In genomic region chr5:172921906-172922305, GRCh38 we compare ENCODE assay signal across 19 cellular contexts.
"Had no signal": no experiment of that assay in that cellular context is flagged by ENCODE, and none has a peak within 500 bp of the region (broad histone marks: within the 10 kb centered on the region; RNA-seq: fewer than 3 reads in every experiment).

No MANE protein-coding gene starts in this region.

- DNase-seq: activated CD4-positive, alpha-beta T cell treated with anti-CD3 and anti-CD28 coated beads, Interleukin-2, amount 50 U/mL, for 48 hours; activated gamma-delta T cell treated with Interleukin-2 at 50 U/mL for 16 hours; activated naive CD8-positive, alpha-beta T cell treated with anti-CD3 and anti-CD28 coated beads for 36 hours; amygdala; central memory CD4-positive, alpha-beta T cell; cortex of kidney; effector CD4-positive, alpha-beta T cell; stimulated activated CD4-positive, alpha-beta T cell treated with anti-CD3 and anti-CD28 coated beads, Interleukin-4, amount 100 ng/mL, for 24 hours; stimulated activated naive B cell treated with anti-CD40 and anti-IgM and Interleukin-4, amounts not matched to agents 10 μg/mL and 1 μg/mL and 100 μg/mL, for 72 hours; T-helper 2 cell; thyroid gland had no signal

- H3K36me3 Mint-ChIP-seq: natural killer cell treated with Interleukin-12 subunit alpha and Interleukin-12 subunit beta and Interleukin-15 and Interleukin-18, amount 100 ng/mL, for 72 hours had no signal

- H3K27me3 ChIP-seq: neutrophil, thyroid gland had no signal

- H2AFZ ChIP-seq: parathyroid adenoma had no signal

- H3K9me3 ChIP-seq: neutrophil, thyroid gland had no signal

- H3K27me3 Mint-ChIP-seq: activated naive CD8-positive, alpha-beta T cell treated with anti-CD3 and anti-CD28 coated beads for 36 hours; brain; natural killer cell treated with Interleukin-12 subunit alpha and Interleukin-12 subunit beta and Interleukin-15 and Interleukin-18, amount 100 ng/mL, for 72 hours; stimulated activated naive B cell treated with anti-CD40 and anti-IgM and Interleukin-4, amounts not matched to agents 10 μg/mL and 1 μg/mL and 100 μg/mL, for 72 hours had no signal

- H3K9me3 Mint-ChIP-seq: activated naive CD8-positive, alpha-beta T cell treated with anti-CD3 and anti-CD28 coated beads for 36 hours; brain; natural killer cell treated with Interleukin-12 subunit alpha and Interleukin-12 subunit beta and Interleukin-15 and Interleukin-18, amount 100 ng/mL, for 72 hours; stimulated activated naive B cell treated with anti-CD40 and anti-IgM and Interleukin-4, amounts not matched to agents 10 μg/mL and 1 μg/mL and 100 μg/mL, for 72 hours had no signal

- H3K4me1 ChIP-seq: parathyroid adenoma, thyroid gland had no signal

- H3K27ac Mint-ChIP-seq: activated naive CD8-positive, alpha-beta T cell treated with anti-CD3 and anti-CD28 coated beads for 36 hours; natural killer cell treated with Interleukin-12 subunit alpha and Interleukin-12 subunit beta and Interleukin-15 and Interleukin-18, amount 100 ng/mL, for 72 hours had no signal

- ATAC-seq: esophagus mucosa; natural killer cell treated with Interleukin-12 subunit alpha and Interleukin-12 subunit beta and Interleukin-15 and Interleukin-18, amount 100 ng/mL, for 72 hours; sciatic nerve; stimulated activated naive B cell treated with anti-CD40 and anti-IgM and Interleukin-4, amounts not matched to agents 10 μg/mL and 1 μg/mL and 100 μg/mL, for 72 hours had no signal

- H3K79me2 ChIP-seq: parathyroid adenoma had no signal

- H3K27ac ChIP-seq: neutrophil, parathyroid adenoma, thyroid gland, VCaP had no signal

- H3K4me3 Mint-ChIP-seq: activated naive CD8-positive, alpha-beta T cell treated with anti-CD3 and anti-CD28 coated beads for 36 hours; brain; natural killer cell treated with Interleukin-12 subunit alpha and Interleukin-12 subunit beta and Interleukin-15 and Interleukin-18, amount 100 ng/mL, for 72 hours; stimulated activated naive B cell treated with anti-CD40 and anti-IgM and Interleukin-4, amounts not matched to agents 10 μg/mL and 1 μg/mL and 100 μg/mL, for 72 hours had no signal

- H3K4me3 ChIP-seq: smooth muscle cell, thyroid gland had no signal

- H3K4me2 ChIP-seq: smooth muscle cell had no signal
